In genomic region chr9:17967731-17968130, GRCh38 we compare ENCODE assay signal across 41 cellular contexts.
"Had no signal": no experiment of that assay in that cellular context is flagged by ENCODE, and none has a peak within 500 bp of the region (broad histone marks: within the 10 kb centered on the region; RNA-seq: fewer than 3 reads in every experiment).

No MANE protein-coding gene starts in this region.

- H3K36me3 Mint-ChIP-seq: activated naive CD4-positive, alpha-beta T cell treated with anti-CD3 and anti-CD28 coated beads, Interleukin-2, amount 10 ng/mL, durations not matched to agents 7 days and 5 days; activated naive CD4-positive, alpha-beta T cell treated with anti-CD3 and anti-CD28 coated beads, Interleukin-2, amount 50 U/mL, for 24 hours; activated naive CD4-positive, alpha-beta T cell treated with anti-CD3 and anti-CD28 coated beads, Interleukin-2, amount 50 U/mL, for 72 hours; activated naive CD8-positive, alpha-beta T cell; activated naive CD8-positive, alpha-beta T cell treated with anti-CD3 and anti-CD28 coated beads for 36 hours; activated naive CD8-positive, alpha-beta T cell treated with anti-CD3 and anti-CD28 coated beads, Interleukin-2, amount 10 ng/mL, durations not matched to agents 7 days and 5 days; brain had no signal

- H3K9me3 ChIP-seq: adrenal gland, ascending aorta, body of pancreas, breast epithelium had no signal

- H3K4me3 ChIP-seq: adrenal gland, ascending aorta, body of pancreas, breast epithelium, cardiac muscle cell had no signal

- H3K27ac ChIP-seq: adrenal gland, ascending aorta, body of pancreas, brain microvascular endothelial cell, breast epithelium, cardiac muscle cell had no signal

- H3K9me3 Mint-ChIP-seq: activated naive CD4-positive, alpha-beta T cell treated with anti-CD3 and anti-CD28 coated beads for 36 hours; activated naive CD4-positive, alpha-beta T cell treated with anti-CD3 and anti-CD28 coated beads, Interleukin-2, amount 10 ng/mL, durations not matched to agents 7 days and 5 days; activated naive CD4-positive, alpha-beta T cell treated with anti-CD3 and anti-CD28 coated beads, Interleukin-2, amount 50 U/mL, for 24 hours; activated naive CD4-positive, alpha-beta T cell treated with anti-CD3 and anti-CD28 coated beads, Interleukin-2, amount 50 U/mL, for 72 hours; activated naive CD8-positive, alpha-beta T cell treated with anti-CD3 and anti-CD28 coated beads for 36 hours; activated naive CD8-positive, alpha-beta T cell treated with anti-CD3 and anti-CD28 coated beads, Interleukin-2, amount 10 ng/mL, durations not matched to agents 7 days and 5 days; activated naive CD8-positive, alpha-beta T cell treated with anti-CD3 and anti-CD28 coated beads, Interleukin-2, amount 50 U/mL, for 24 hours; activated T-cell treated with anti-CD3 and anti-CD28 coated beads, Interleukin-2, amount 50 U/mL, for 24 hours; activated T-cell treated with anti-CD3 and anti-CD28 coated beads, Interleukin-2, amount 50 U/mL, for 4 hours; activated T-helper 1 cell treated with anti-CD3 and anti-CD28 coated beads, Interleukin-12 subunit alpha, Interleukin-12 subunit beta, Interleukin-2, Interleukin-4 antibody, amounts not matched to agents 30 ng/mL and 10 ng/mL and 1 ng/mL, durations not matched to agents 14 hours and 24 hours and 36 hours; activated T-helper 2 cell treated with anti-CD3 and anti-CD28 coated beads, Interferon-gamma antibody, Interleukin-2, Interleukin-4, amounts not matched to agents 10 μg/mL and 5 μg/mL and 100 μg/mL, durations not matched to agents 14 hours and 24 hours and 36 hours; brain had no signal

- H3K36me3 ChIP-seq: adrenal gland, ascending aorta, brain microvascular endothelial cell, breast epithelium, cardiac muscle cell had no signal

- H3K27ac Mint-ChIP-seq: activated naive CD4-positive, alpha-beta T cell treated with anti-CD3 and anti-CD28 coated beads for 36 hours; activated naive CD4-positive, alpha-beta T cell treated with anti-CD3 and anti-CD28 coated beads, Interleukin-2, amount 10 ng/mL, durations not matched to agents 7 days and 5 days; activated naive CD4-positive, alpha-beta T cell treated with anti-CD3 and anti-CD28 coated beads, Interleukin-2, amount 50 U/mL, for 24 hours; activated naive CD4-positive, alpha-beta T cell treated with anti-CD3 and anti-CD28 coated beads, Interleukin-2, amount 50 U/mL, for 72 hours; activated naive CD8-positive, alpha-beta T cell; activated naive CD8-positive, alpha-beta T cell treated with anti-CD3 and anti-CD28 coated beads for 36 hours; activated naive CD8-positive, alpha-beta T cell treated with anti-CD3 and anti-CD28 coated beads, Interleukin-2, amount 10 ng/mL, durations not matched to agents 7 days and 5 days; activated naive CD8-positive, alpha-beta T cell treated with anti-CD3 and anti-CD28 coated beads, Interleukin-2, amount 50 U/mL, for 24 hours; activated T-cell treated with anti-CD3 and anti-CD28 coated beads, Interleukin-2, amount 50 U/mL, for 24 hours; activated T-cell treated with anti-CD3 and anti-CD28 coated beads, Interleukin-2, amount 50 U/mL, for 72 hours; activated T-helper 1 cell treated with anti-CD3 and anti-CD28 coated beads, Interleukin-12 subunit alpha, Interleukin-12 subunit beta, Interleukin-2, Interleukin-4 antibody, amounts not matched to agents 30 ng/mL and 10 ng/mL and 1 ng/mL, durations not matched to agents 14 hours and 24 hours and 36 hours; activated T-helper 17 cell treated with anti-CD3 and anti-CD28 coated beads, Interleukin-2, amount 50 U/mL, for 72 hours; activated T-helper 2 cell treated with anti-CD3 and anti-CD28 coated beads, Interferon-gamma antibody, Interleukin-2, Interleukin-4, amounts not matched to agents 10 μg/mL and 5 μg/mL and 100 μg/mL, durations not matched to agents 14 hours and 24 hours and 36 hours; brain had no signal

- H3K27me3 ChIP-seq: adrenal gland, ascending aorta, body of pancreas, brain microvascular endothelial cell, breast epithelium, cardiac muscle cell had no signal

- H3K27me3 Mint-ChIP-seq: activated naive CD4-positive, alpha-beta T cell treated with anti-CD3 and anti-CD28 coated beads, Interleukin-2, amount 10 ng/mL, durations not matched to agents 7 days and 5 days; activated naive CD4-positive, alpha-beta T cell treated with anti-CD3 and anti-CD28 coated beads, Interleukin-2, amount 50 U/mL, for 24 hours; activated naive CD8-positive, alpha-beta T cell; activated naive CD8-positive, alpha-beta T cell treated with anti-CD3 and anti-CD28 coated beads for 36 hours; activated naive CD8-positive, alpha-beta T cell treated with anti-CD3 and anti-CD28 coated beads, Interleukin-2, amount 10 ng/mL, durations not matched to agents 7 days and 5 days; activated T-cell treated with anti-CD3 and anti-CD28 coated beads, Interleukin-2, amount 50 U/mL, for 24 hours; activated T-helper 17 cell treated with anti-CD3 and anti-CD28 coated beads, Interleukin-2, amount 50 U/mL, for 72 hours; brain; central memory CD8-positive, alpha-beta T cell had no signal

- H3K4me3 Mint-ChIP-seq: activated naive CD4-positive, alpha-beta T cell treated with anti-CD3 and anti-CD28 coated beads for 36 hours; activated naive CD4-positive, alpha-beta T cell treated with anti-CD3 and anti-CD28 coated beads, Interleukin-2, amount 10 ng/mL, durations not matched to agents 7 days and 5 days; activated naive CD4-positive, alpha-beta T cell treated with anti-CD3 and anti-CD28 coated beads, Interleukin-2, amount 50 U/mL, for 24 hours; activated naive CD8-positive, alpha-beta T cell; activated naive CD8-positive, alpha-beta T cell treated with anti-CD3 and anti-CD28 coated beads for 36 hours; activated naive CD8-positive, alpha-beta T cell treated with anti-CD3 and anti-CD28 coated beads, Interleukin-2, amount 10 ng/mL, durations not matched to agents 7 days and 5 days; activated naive CD8-positive, alpha-beta T cell treated with anti-CD3 and anti-CD28 coated beads, Interleukin-2, amount 50 U/mL, for 24 hours; activated T-cell treated with anti-CD3 and anti-CD28 coated beads, Interleukin-2, amount 50 U/mL, for 24 hours; activated T-cell treated with anti-CD3 and anti-CD28 coated beads, Interleukin-2, amount 50 U/mL, for 4 hours; activated T-cell treated with anti-CD3 and anti-CD28 coated beads, Interleukin-2, amount 50 U/mL, for 72 hours; activated T-helper 1 cell treated with anti-CD3 and anti-CD28 coated beads, Interleukin-12 subunit alpha, Interleukin-12 subunit beta, Interleukin-2, Interleukin-4 antibody, amounts not matched to agents 30 ng/mL and 10 ng/mL and 1 ng/mL, durations not matched to agents 14 hours and 24 hours and 36 hours; activated T-helper 17 cell treated with anti-CD3 and anti-CD28 coated beads, Interleukin-2, amount 50 U/mL, for 72 hours; brain; central memory CD8-positive, alpha-beta T cell had no signal

- ATAC-seq: activated naive CD4-positive, alpha-beta T cell treated with anti-CD3 and anti-CD28 coated beads, Interleukin-2, amount 50 U/mL, for 72 hours; activated naive CD8-positive, alpha-beta T cell treated with anti-CD3 and anti-CD28 coated beads, Interleukin-2, amount 50 U/mL, for 24 hours; activated T-cell treated with anti-CD3 and anti-CD28 coated beads, Interleukin-2, amount 50 U/mL, for 4 hours; activated T-cell treated with anti-CD3 and anti-CD28 coated beads, Interleukin-2, amount 50 U/mL, for 72 hours; activated T-helper 17 cell treated with anti-CD3 and anti-CD28 coated beads, Interleukin-2, amount 50 U/mL, for 72 hours; body of pancreas had no signal

- H3K4me1 Mint-ChIP-seq: activated naive CD4-positive, alpha-beta T cell treated with anti-CD3 and anti-CD28 coated beads, Interleukin-2, amount 10 ng/mL, durations not matched to agents 7 days and 5 days; activated naive CD4-positive, alpha-beta T cell treated with anti-CD3 and anti-CD28 coated beads, Interleukin-2, amount 50 U/mL, for 24 hours; activated naive CD8-positive, alpha-beta T cell treated with anti-CD3 and anti-CD28 coated beads for 36 hours; activated naive CD8-positive, alpha-beta T cell treated with anti-CD3 and anti-CD28 coated beads, Interleukin-2, amount 10 ng/mL, durations not matched to agents 7 days and 5 days; activated naive CD8-positive, alpha-beta T cell treated with anti-CD3 and anti-CD28 coated beads, Interleukin-2, amount 50 U/mL, for 24 hours; activated T-helper 17 cell treated with anti-CD3 and anti-CD28 coated beads, Interleukin-2, amount 50 U/mL, for 72 hours; central memory CD8-positive, alpha-beta T cell had no signal

- H3K4me1 ChIP-seq: adrenal gland, ascending aorta, body of pancreas, breast epithelium had no signal

- FAIRE-seq: astrocyte, bronchial epithelial cell had no signal

- DNase-seq: activated effector memory CD4-positive, alpha-beta T cell treated with anti-CD3 and anti-CD28 coated beads, Interleukin-2, amount 50 U/mL, for 16 hours; activated effector memory CD4-positive, alpha-beta T cell treated with Interleukin-2 at 50 U/mL for 16 hours; activated gamma-delta T cell; activated gamma-delta T cell treated with Interleukin-2 at 50 U/mL for 16 hours; activated naive CD4-positive, alpha-beta T cell; activated naive CD4-positive, alpha-beta T cell treated with anti-CD3 and anti-CD28 coated beads for 36 hours; activated naive CD4-positive, alpha-beta T cell treated with anti-CD3 and anti-CD28 coated beads, Interleukin-2, amount 10 ng/mL, durations not matched to agents 7 days and 5 days; activated naive CD4-positive, alpha-beta T cell treated with anti-CD3 and anti-CD28 coated beads, Interleukin-2, amount 50 U/mL, for 16 hours; activated naive CD4-positive, alpha-beta T cell treated with Interleukin-2 at 50 U/mL for 16 hours; activated naive CD8-positive, alpha-beta T cell treated with anti-CD3 and anti-CD28 coated beads for 36 hours; activated naive CD8-positive, alpha-beta T cell treated with anti-CD3 and anti-CD28 coated beads, Interleukin-2, amount 10 ng/mL, durations not matched to agents 7 days and 5 days; activated naive CD8-positive, alpha-beta T cell treated with anti-CD3 and anti-CD28 coated beads, Interleukin-2, amount 50 U/mL, for 24 hours; activated T-cell treated with anti-CD3 and anti-CD28 coated beads for 4 hours; activated T-cell treated with anti-CD3 and anti-CD28 coated beads, Interleukin-2, amount 50 U/mL, for 1 hour; activated T-cell treated with anti-CD3 and anti-CD28 coated beads, Interleukin-2, amount 50 U/mL, for 24 hours; activated T-cell treated with anti-CD3 and anti-CD28 coated beads, Interleukin-2, amount 50 U/mL, for 4 hours; activated T-cell treated with anti-CD3 and anti-CD28 coated beads, Interleukin-2, amount 50 U/mL, for 48 hours; activated T-cell treated with anti-CD3 and anti-CD28 coated beads, Interleukin-2, amount 50 U/mL, for 72 hours; adrenal gland; amniotic stem cell; amygdala; anterior cingulate cortex; aorta; body of pancreas; brain microvascular endothelial cell; caudate nucleus; central memory CD4-positive, alpha-beta T cell; cerebellar nuclear complex had no signal
